9 cellular contexts compared by ENCODE assay signal in genomic region chrX:78945186-78945912, GRCh38. TPM values are rescaled to one million over a fixed set of nuclear protein-coding genes. Genes with fewer than 3 reads are reported as not detected.
A peak's percentile ranks its signal among the peaks of the same experiment; 100 is the strongest.
DNase-seq lines count a peak whose midpoint lies in the region; ATAC-seq and TF ChIP-seq lines count a peak whose summit lies in the region.
"Had no signal": no experiment of that assay in that cellular context is flagged by ENCODE, and none has a peak within 500 bp of the region (broad histone marks: within the 10 kb centered on the region; RNA-seq: fewer than 3 reads in every experiment).

Gene P2RY10, plus strand, starts transcription at chrX:78945391. Its CDS starts 15,130 bp downstream, at chrX:78960521.

- H3K4me3 Mint-ChIP-seq in activated naive CD8-positive, alpha-beta T cell treated with anti-CD3 and anti-CD28 coated beads, Interleukin-2, amount 10 ng/mL, durations not matched to agents 7 days and 5 days = peak within 1 kb of the TSS; percentile 97

- H3K4me1 Mint-ChIP-seq in activated naive CD8-positive, alpha-beta T cell treated with anti-CD3 and anti-CD28 coated beads, Interleukin-2, amount 10 ng/mL, durations not matched to agents 7 days and 5 days = peaks cover 41% of the 10 kb centered on the region

- no peaks in the 10 kb centered on the region for H3K9me2 ChIP-seq in Karpas-422 (replicated peaks; ENCODE audit: insufficient read depth, low read length)

- H4K20me1 ChIP-seq in Karpas-422 (ENCODE audit: insufficient read depth, low read depth, low read length) = no peaks in the 10 kb centered on the region

- H3K36me3 Mint-ChIP-seq in activated naive CD8-positive, alpha-beta T cell treated with anti-CD3 and anti-CD28 coated beads, Interleukin-2, amount 10 ng/mL, durations not matched to agents 7 days and 5 days = peaks cover 20% of the 10 kb centered on the region

- H3K9ac ChIP-seq in Karpas-422 (ENCODE audit: low read length) = no peak within 1 kb of the TSS

- no peak for TF ChIP-seq CTCF in left ventricle myocardium inferior (IDR thresholded peaks at IDR 0.05; ENCODE audit: borderline replicate concordance)
- no peak for TF ChIP-seq CTCF in body of pancreas (IDR thresholded peaks at IDR 0.05)

- H3K27me3 ChIP-seq in Karpas-422 (ENCODE audit: low read length) (no peaks in the 10 kb centered on the region), left ventricle myocardium inferior (ENCODE audit: low read depth) (no peaks in the 10 kb centered on the region), body of pancreas (no peaks in the 10 kb centered on the region)

- POLR2A ChIA-PET in activated naive CD8-positive, alpha-beta T cell treated with anti-CD3 and anti-CD28 coated beads, Interleukin-2, amount 10 ng/mL, durations not matched to agents 7 days and 5 days (lab: Charles Lee) = interaction anchor here (0.8 to 1.9 kb wide), 8 partner anchors 162 to 422 kb away, joined by 3 to 6 read pairs (median 4); partner anchors contain the start of gene ITM2A

- H3K27ac ChIP-seq in Karpas-422 (ENCODE audit: low read length) (no peak within 1 kb of the TSS), left ventricle myocardium inferior (replicated peaks) (no peak within 1 kb of the TSS), body of pancreas (no peak within 1 kb of the TSS)

- whole genome bisulfite sequencing in body of pancreas, 2 donors = 32 to 58% methylated on average over 5 of the region's 5 CpGs

- H3K27me3 Mint-ChIP-seq in activated naive CD8-positive, alpha-beta T cell treated with anti-CD3 and anti-CD28 coated beads, Interleukin-2, amount 10 ng/mL, durations not matched to agents 7 days and 5 days = no peaks in the 10 kb centered on the region

- peak within 1 kb of the TSS; percentile 98 for H3K27ac Mint-ChIP-seq in activated naive CD8-positive, alpha-beta T cell treated with anti-CD3 and anti-CD28 coated beads, Interleukin-2, amount 10 ng/mL, durations not matched to agents 7 days and 5 days

- intact Hi-C loops in left ventricle myocardium inferior (cut with micrococcal nuclease) (no loop called here), body of pancreas (cut with DNase I) (no loop called here)

- no peaks in the 10 kb centered on the region for H3K79me2 ChIP-seq in Karpas-422 (ENCODE audit: low read length)

- H3K9me3 Mint-ChIP-seq in activated naive CD8-positive, alpha-beta T cell treated with anti-CD3 and anti-CD28 coated beads, Interleukin-2, amount 10 ng/mL, durations not matched to agents 7 days and 5 days = peaks cover 2% of the 10 kb centered on the region

- H3K9me3 ChIP-seq in Karpas-422 (ENCODE audit: low read length) (peaks cover 5% of the 10 kb centered on the region; the same call in 1 of the 2 replicates), left ventricle myocardium inferior (replicated peaks) (no peaks in the 10 kb centered on the region), body of pancreas (no peaks in the 10 kb centered on the region)

- DNase-seq in Karpas-422 = peak; percentile 76
- DNase-seq in activated naive CD8-positive, alpha-beta T cell treated with anti-CD3 and anti-CD28 coated beads, Interleukin-2, amount 10 ng/mL, durations not matched to agents 7 days and 5 days = no peak
- DNase-seq in left ventricle myocardium inferior = no peak
- no peak for DNase-seq in globus pallidus (ENCODE audit: low spot score)
- DNase-seq in NCI-H1417 (lab: John Stamatoyannopoulos, UW) = no peak
- no peak for DNase-seq in body of pancreas

- H3K4me2 ChIP-seq in Karpas-422 (ENCODE audit: low read depth, low read length, poor library complexity, severe bottlenecking) = peak within 1 kb of the TSS; percentile 25

- H3K4me1 ChIP-seq in Karpas-422 (ENCODE audit: low read length) (peaks cover 44% of the 10 kb centered on the region), left ventricle myocardium inferior (no peaks in the 10 kb centered on the region), body of pancreas (no peaks in the 10 kb centered on the region)

- H3K36me3 ChIP-seq in Karpas-422 (ENCODE audit: insufficient read depth, low read length) = no peaks in the 10 kb centered on the region
- H3K36me3 ChIP-seq in left ventricle myocardium inferior = no peaks in the 10 kb centered on the region
- H3K36me3 ChIP-seq in body of pancreas (replicated peaks in 1 of 2; ENCODE audit: insufficient read depth in 1 of 2, low read depth in 2 of 2) = no peaks in the 10 kb centered on the region

- H2AFZ ChIP-seq in Karpas-422 (ENCODE audit: low read length) = no peak within 1 kb of the TSS

- no peak for TF ChIP-seq POLR2A in body of pancreas (IDR thresholded peaks at IDR 0.05)

- H3K4me3 ChIP-seq in Karpas-422 (ENCODE audit: low read length) (peak within 1 kb of the TSS; percentile 6; the same call in 1 of the 2 replicates), left ventricle myocardium inferior (no peak within 1 kb of the TSS), body of pancreas (no peak within 1 kb of the TSS)

- peak; percentile 79 for ATAC-seq in GM18502 (IDR thresholded peaks at IDR 0.05; ENCODE audit: poor library complexity, unreplicated experiment)
- peak; percentile 80 for ATAC-seq in GM21576 (IDR thresholded peaks at IDR 0.05; ENCODE audit: unreplicated experiment)
- ATAC-seq in activated naive CD8-positive, alpha-beta T cell treated with anti-CD3 and anti-CD28 coated beads, Interleukin-2, amount 10 ng/mL, durations not matched to agents 7 days and 5 days (ENCODE audit: low read depth) = peak; percentile 86
- no peak for ATAC-seq in body of pancreas

RNA-seq across cellular contexts. Expression of gene P2RY10, which starts in this region (rescaled TPM):
- total RNA-seq in Karpas-422 (2014; rRNA removed; shearing (Covaris generic); ENCODE audit: low replicate concordance) = 0.51 and 1.3 TPM in 2 replicates
- 10 to 100 TPM; 76.0 to 77.4 TPM for total RNA-seq in activated naive CD8-positive, alpha-beta T cell treated with anti-CD3 and anti-CD28 coated beads, Interleukin-2, amount 10 ng/mL, durations not matched to agents 7 days and 5 days
- total RNA-seq in left ventricle myocardium inferior = not detected
- under 1 TPM in 1 of 2 donors, not detected in 1; 0.52 TPM for total RNA-seq in body of pancreas
- total RNA-seq: HT1080 had no signal

Comparison
In these comparisons a context has a peak if more than half of its experiments do, and no peak if none do; other contexts are left out.
1. RNA of gene P2RY10 (total RNA-seq): 76.0 to 77.4 TPM in activated naive CD8-positive, alpha-beta T cell treated with anti-CD3 and anti-CD28 coated beads, Interleukin-2, amount 10 ng/mL, durations not matched to agents 7 days and 5 days; 0.51 to 1.3 TPM in Karpas-422, 0.52 TPM in body of pancreas and not detected in left ventricle myocardium inferior (single experiment); every median in the first group is over 10 times any median in the second.